ENCODE assay signal across 8 cellular contexts in genomic region chr7:35037526-35038339, GRCh38. TPM values are rescaled to one million over a fixed set of nuclear protein-coding genes. Genes with fewer than 3 reads are reported as not detected.
DNase-seq lines count a peak whose midpoint lies in the region; TF ChIP-seq lines count a peak whose summit lies in the region.

No MANE protein-coding gene starts in this region.

- peak overlapping the region; percentile 80 for H3K4me3 ChIP-seq in H7 (ENCODE audit: insufficient read depth, low read depth, low read length)
- H3K4me3 ChIP-seq in Loucy (ENCODE audit: low read length, poor library complexity, severe bottlenecking): peak overlapping the region; percentile 86
- peak overlapping the region; percentile 56 to 65 for H3K4me3 ChIP-seq in foreskin fibroblast (ENCODE audit: low read depth in 1 of 2, low read length in 2 of 2)
- H3K4me3 ChIP-seq in neuron (ENCODE audit: low read length): peak overlapping the region; percentile 83

- H3K27me3 ChIP-seq in H7 (ENCODE audit: control insufficient read depth, insufficient read depth, low read length): no peaks in the 10 kb centered on the region
- H3K27me3 ChIP-seq in Loucy (ENCODE audit: insufficient read depth, low read length, poor library complexity, severe bottlenecking): no peaks in the 10 kb centered on the region
- H3K27me3 ChIP-seq in neuron (ENCODE audit: insufficient read depth, low read length): no peaks in the 10 kb centered on the region

- peak; percentile 82 for TF ChIP-seq CTCF in Loucy (conservative IDR thresholded peaks at IDR 0.05; ENCODE audit: low read length)
- peak; percentile 84 for TF ChIP-seq CTCF in foreskin fibroblast (IDR thresholded peaks at IDR 0.05; ENCODE audit: low read depth, low read length)

- H3K36me3 ChIP-seq in H7 (replicated peaks; ENCODE audit: control insufficient read depth, insufficient read depth, low read length) (no peaks in the 10 kb centered on the region), Loucy (ENCODE audit: insufficient read depth, low read length) (no peaks in the 10 kb centered on the region), neuron (ENCODE audit: insufficient read depth, low read length) (no peaks in the 10 kb centered on the region)

- peak overlapping the region; percentile 81 for H3K4me2 ChIP-seq in Loucy (ENCODE audit: low read depth, low read length, poor library complexity, severe bottlenecking)

- H2AFZ ChIP-seq in Loucy (ENCODE audit: low read length): peak overlapping the region; percentile 84
- H2AFZ ChIP-seq in neuron (ENCODE audit: low read depth, low read length): peak overlapping the region; percentile 72

- H3K9me3 ChIP-seq in Loucy (ENCODE audit: insufficient read depth, low read depth, low read length): no peaks in the 10 kb centered on the region
- H3K9me3 ChIP-seq in neuron (ENCODE audit: low read length): no peaks in the 10 kb centered on the region

- peak overlapping the region; percentile 60 for H3K9ac ChIP-seq in Loucy (ENCODE audit: low read depth, low read length, poor library complexity, severe bottlenecking)

- in situ Hi-C loops in G401 (cut with HindIII; ENCODE audit: low sequenced_read_pairs): no loop called here

- peaks cover 25% of the 10 kb centered on the region for H4K20me1 ChIP-seq in Loucy (ENCODE audit: insufficient read depth, low read length, poor library complexity, severe bottlenecking)

- H3K9me2 ChIP-seq in Loucy (replicated peaks; ENCODE audit: low read depth, low read length): no peaks in the 10 kb centered on the region

- DNase-seq in G401 (ENCODE audit: low spot score) (peak; percentile 93), H7 (peak; percentile 97), activated gamma-delta T cell (lab: John Stamatoyannopoulos, UW) (peak; percentile 92), foreskin fibroblast (peak; percentile 96 to 99), stromal cell of bone marrow (ENCODE audit: low read depth) (peak; percentile 90)

- H3K79me2 ChIP-seq in Loucy (ENCODE audit: insufficient read depth, low read length): peaks cover 39% of the 10 kb centered on the region

- TF ChIP-seq POLR2A in Raji (IDR thresholded peaks at IDR 0.05; ENCODE audit: insufficient read depth, low read depth, low read length): peak; percentile 77

- no peaks in the 10 kb centered on the region for H3F3A ChIP-seq in Loucy (ENCODE audit: low read depth)

- H3K4me1 ChIP-seq in Loucy (ENCODE audit: insufficient read depth, low read length, poor library complexity, severe bottlenecking) (peaks cover 41% of the 10 kb centered on the region), neuron (ENCODE audit: insufficient read depth, low read length) (peaks cover 25% of the 10 kb centered on the region)

RNA-seq across cellular contexts. Expression of gene DPY19L1, which starts 0.4 kb away (rescaled TPM):
- total RNA-seq in G401 (2014; rRNA removed; shearing (Covaris generic)): 17.3 and 18.5 TPM in 2 replicates
- total RNA-seq in H7 (2014; rRNA removed; shearing (Covaris generic)): 13.1 and 17.2 TPM in 2 replicates

Comparison
In these comparisons a context has a peak if more than half of its experiments do, and no peak if none do; other contexts are left out.
1. Peak in every context shown above with its lines: DNase-seq and H3K4me3 ChIP-seq.